In genomic region chr3:13031621-13032020, GRCh38 we compare ENCODE assay signal across 36 cellular contexts.
"Had no signal": no experiment of that assay in that cellular context is flagged by ENCODE, and none has a peak within 500 bp of the region (broad histone marks: within the 10 kb centered on the region; RNA-seq: fewer than 3 reads in every experiment).

No MANE protein-coding gene starts in this region.

- H3K27ac Mint-ChIP-seq: activated CD4-positive, alpha-beta memory T cell treated with anti-CD3 and anti-CD28 coated beads, Interleukin-2, amount 10 ng/mL, durations not matched to agents 7 days and 5 days; activated CD8-positive, alpha-beta memory T cell treated with anti-CD3 and anti-CD28 coated beads, Interleukin-2, amount 10 ng/mL, durations not matched to agents 7 days and 5 days; activated naive CD4-positive, alpha-beta T cell treated with anti-CD3 and anti-CD28 coated beads for 36 hours; activated naive CD8-positive, alpha-beta T cell treated with anti-CD3 and anti-CD28 coated beads, Interleukin-2, amount 10 ng/mL, durations not matched to agents 7 days and 5 days; activated T-helper 2 cell treated with anti-CD3 and anti-CD28 coated beads, Interferon-gamma antibody, Interleukin-2, Interleukin-4, amounts not matched to agents 10 μg/mL and 5 μg/mL and 100 μg/mL, durations not matched to agents 14 hours and 24 hours and 36 hours; T-helper 17 cell had no signal

- H3K4me1 ChIP-seq: ascending aorta, Peyer's patch, SJSA1 had no signal

- H3K27me3 Mint-ChIP-seq: activated CD8-positive, alpha-beta memory T cell treated with anti-CD3 and anti-CD28 coated beads, Interleukin-2, amount 10 ng/mL, durations not matched to agents 7 days and 5 days; activated naive CD8-positive, alpha-beta T cell treated with anti-CD3 and anti-CD28 coated beads, Interleukin-2, amount 10 ng/mL, durations not matched to agents 7 days and 5 days; T-cell had no signal

- H3K4me3 ChIP-seq: ascending aorta, cardiac muscle cell, Peyer's patch, SJSA1 had no signal

- ATAC-seq: activated CD8-positive, alpha-beta memory T cell treated with anti-CD3 and anti-CD28 coated beads, Interleukin-2, amount 10 ng/mL, durations not matched to agents 7 days and 5 days; PC-3; T-cell; T-helper 17 cell had no signal

- H3K9ac ChIP-seq: SK-N-SH had no signal

- H3K36me3 Mint-ChIP-seq: activated CD8-positive, alpha-beta memory T cell treated with anti-CD3 and anti-CD28 coated beads, Interleukin-2, amount 10 ng/mL, durations not matched to agents 7 days and 5 days; T-cell had no signal

- H3K9me3 ChIP-seq: ascending aorta, Peyer's patch, SJSA1, SK-N-SH had no signal

- H3K36me3 ChIP-seq: ascending aorta, cardiac muscle cell, Peyer's patch, SJSA1 had no signal

- H3K9me2 ChIP-seq: SK-N-SH had no signal

- H3K27me3 ChIP-seq: ascending aorta, cardiac muscle cell, Peyer's patch had no signal

- H3K27ac ChIP-seq: ascending aorta, cardiac muscle cell, Peyer's patch, SJSA1, VCaP had no signal

- H3K4me3 Mint-ChIP-seq: activated CD4-positive, alpha-beta memory T cell treated with anti-CD3 and anti-CD28 coated beads, Interleukin-2, amount 10 ng/mL, durations not matched to agents 7 days and 5 days; activated CD8-positive, alpha-beta memory T cell treated with anti-CD3 and anti-CD28 coated beads, Interleukin-2, amount 10 ng/mL, durations not matched to agents 7 days and 5 days; activated naive CD4-positive, alpha-beta T cell treated with anti-CD3 and anti-CD28 coated beads for 36 hours; activated naive CD8-positive, alpha-beta T cell treated with anti-CD3 and anti-CD28 coated beads, Interleukin-2, amount 10 ng/mL, durations not matched to agents 7 days and 5 days; T-cell; T-helper 17 cell had no signal

- DNase-seq: activated CD4-positive, alpha-beta memory T cell treated with anti-CD3 and anti-CD28 coated beads, Interleukin-2, amount 10 ng/mL, durations not matched to agents 7 days and 5 days; activated CD4-positive, alpha-beta T cell treated with anti-CD3 and anti-CD28 coated beads for 1 hour; activated CD4-positive, alpha-beta T cell treated with anti-CD3 and anti-CD28 coated beads for 48 hours; activated CD4-positive, CD25-positive, alpha-beta regulatory T cell; activated CD8-positive, alpha-beta memory T cell treated with anti-CD3 and anti-CD28 coated beads for 24 hours; activated CD8-positive, alpha-beta memory T cell treated with anti-CD3 and anti-CD28 coated beads, Interleukin-2, amount 10 ng/mL, durations not matched to agents 7 days and 5 days; activated CD8-positive, alpha-beta memory T cell treated with anti-CD3 and anti-CD28 coated beads, Interleukin-2, amount 50 U/mL, for 48 hours; activated gamma-delta T cell; activated naive CD4-positive, alpha-beta T cell treated with anti-CD3 and anti-CD28 coated beads for 36 hours; activated naive CD8-positive, alpha-beta T cell treated with anti-CD3 and anti-CD28 coated beads, Interleukin-2, amount 10 ng/mL, durations not matched to agents 7 days and 5 days; activated T-cell treated with anti-CD3 and anti-CD28 coated beads, Interleukin-2, amount 50 U/mL, for 48 hours; amygdala; cerebellar nuclear complex; NCI-H1092 treated with DMSO at 0.1 percent for 48 hours; NCI-H1417; NCI-H146; NCI-H187; NCI-H2029 treated with DMSO at 0.1 percent for 48 hours; NCI-H2107; NCI-H2171; NCI-H510A; NCI-H526; NCI-H748 treated with DMSO at 0.1 percent for 48 hours; NK-92 treated with Interleukin-12 subunit alpha and Interleukin-12 subunit beta, amount 100 ng/mL, for 24 hours; PC-3; Peyer's patch; RPMI8226; SHP77 treated with DMSO at 0.1 percent for 48 hours; SK-N-SH; T-cell; T-helper 17 cell had no signal

- H3K4me1 Mint-ChIP-seq: activated CD4-positive, alpha-beta memory T cell treated with anti-CD3 and anti-CD28 coated beads, Interleukin-2, amount 10 ng/mL, durations not matched to agents 7 days and 5 days; activated CD8-positive, alpha-beta memory T cell treated with anti-CD3 and anti-CD28 coated beads, Interleukin-2, amount 10 ng/mL, durations not matched to agents 7 days and 5 days had no signal

- H3K9me3 Mint-ChIP-seq: activated CD4-positive, alpha-beta memory T cell treated with anti-CD3 and anti-CD28 coated beads, Interleukin-2, amount 10 ng/mL, durations not matched to agents 7 days and 5 days; activated naive CD4-positive, alpha-beta T cell treated with anti-CD3 and anti-CD28 coated beads for 36 hours; activated naive CD8-positive, alpha-beta T cell treated with anti-CD3 and anti-CD28 coated beads, Interleukin-2, amount 10 ng/mL, durations not matched to agents 7 days and 5 days; activated T-helper 2 cell treated with anti-CD3 and anti-CD28 coated beads, Interferon-gamma antibody, Interleukin-2, Interleukin-4, amounts not matched to agents 10 μg/mL and 5 μg/mL and 100 μg/mL, durations not matched to agents 14 hours and 24 hours and 36 hours; T-cell had no signal

- H3K4me2 ChIP-seq: SK-N-SH had no signal
